Comparison of ENCODE assay signal across 18 cellular contexts in the genomic region with DNA sequence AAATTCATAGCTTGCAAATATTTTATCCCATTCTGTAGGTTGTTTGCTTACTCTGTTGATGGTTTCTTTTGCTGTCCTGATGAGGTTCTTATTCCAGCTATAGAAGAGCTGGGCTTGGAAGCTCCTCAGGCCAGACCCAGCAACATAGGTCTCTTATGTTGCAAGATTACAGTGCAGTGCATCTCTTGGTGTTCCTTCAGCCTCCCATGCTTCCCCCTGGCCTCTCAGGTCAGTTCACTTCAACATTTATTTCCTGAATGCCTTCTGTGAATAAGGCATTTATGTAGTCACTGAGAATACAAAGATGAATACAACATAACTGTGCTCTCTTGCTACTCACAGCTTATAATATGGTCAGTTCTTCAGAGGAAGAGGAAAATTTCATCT.
DNase-seq lines count a peak whose midpoint lies in the region; ATAC-seq and TF ChIP-seq lines count a peak whose summit lies in the region.
"Had no signal": no experiment of that assay in that cellular context is flagged by ENCODE, and none has a peak within 500 bp of the region (broad histone marks: within the 10 kb centered on the region; RNA-seq: fewer than 3 reads in every experiment).

No MANE protein-coding gene starts in this region.

- H3K4me1 Mint-ChIP-seq in Caco-2 (ENCODE audit: low read depth, unreplicated experiment), result no peaks in the 10 kb centered on the region
- H3K4me1 Mint-ChIP-seq: endodermal cell had no signal

- H3K9ac ChIP-seq in DND-41 (ENCODE audit: low read depth, low read length), result peak overlapping the region; percentile 18
- H3K9ac ChIP-seq in colonic mucosa (ENCODE audit: low read depth in 2 of 2, low read length in 2 of 2), result no peak overlapping the region

- H3K27me3 Mint-ChIP-seq in Caco-2 (ENCODE audit: insufficient read depth, unreplicated experiment), result no peaks in the 10 kb centered on the region

- no peaks in the 10 kb centered on the region for H3K9me3 Mint-ChIP-seq in Caco-2 (ENCODE audit: unreplicated experiment)

- intact Hi-C loops in colonic mucosa (cut with DNase I), result no loop called here
- intact Hi-C loops in PC-9 (cut with micrococcal nuclease; ENCODE audit: unreplicated experiment), result no loop called here
- intact Hi-C loops in Caco-2 (cut with micrococcal nuclease; ENCODE audit: unreplicated experiment), result no loop called here

- ATAC-seq in DND-41 (ENCODE audit: insufficient read depth, low read depth), result peak; percentile 29; the same call in 2 of the 3 replicates
- peak; percentile 22 for ATAC-seq in GM19035 (IDR thresholded peaks at IDR 0.05; ENCODE audit: unreplicated experiment)
- peak; percentile 20 for ATAC-seq in HG03045 (IDR thresholded peaks at IDR 0.05; ENCODE audit: unreplicated experiment)
- ATAC-seq: body of pancreas had no signal

- DNase-seq in DND-41, result no peak
- DNase-seq in amniotic epithelial cell (ENCODE audit: low read depth), result peak; percentile 51
- no peak for DNase-seq in colonic mucosa
- DNase-seq in T-helper 9 cell, result no peak
- DNase-seq in PC-9, result no peak
- no peak for DNase-seq in Caco-2
- DNase-seq: body of pancreas, endodermal cell, glutamatergic neuron, left cardiac atrium, NCI-H146, NCI-H526 treated with DMSO at 0.1 percent for 48 hours, SHP77 treated with DMSO at 0.1 percent for 48 hours had no signal

- H3K27ac ChIP-seq in DND-41 (ENCODE audit: low read length) (peak overlapping the region; percentile 71), colonic mucosa (no peak overlapping the region), PC-9 (no peak overlapping the region)
- H3K27ac ChIP-seq: body of pancreas, right atrium auricular region, VCaP had no signal

- H3K36me3 ChIP-seq in DND-41 (ENCODE audit: insufficient read depth, low read length) (no peaks in the 10 kb centered on the region), colonic mucosa (no peaks in the 10 kb centered on the region), PC-9 (ENCODE audit: low read depth) (no peaks in the 10 kb centered on the region), Caco-2 (ENCODE audit: control insufficient read depth, insufficient read depth, low read length) (no peaks in the 10 kb centered on the region)
- H3K36me3 ChIP-seq: right atrium auricular region had no signal

- no TSS peak for BruUV-seq in PC-9 (replicated peaks; lab: Mats Ljungman, UMichigan)
- no TSS peak for BruUV-seq in Caco-2 (replicated peaks; lab: Mats Ljungman, UMichigan)

- no peaks in the 10 kb centered on the region for H3K9me2 ChIP-seq in PC-9 (ENCODE audit: insufficient read depth)

- 0 out of 2 replicates have a peak overlapping the region, but pooled peaks have one; percentile 2 for H3K4me2 ChIP-seq in DND-41 (ENCODE audit: insufficient read depth, low read length)
- H3K4me2 ChIP-seq in PC-9, result no peak overlapping the region

- no peak overlapping the region for H3K4me3 Mint-ChIP-seq in Caco-2 (ENCODE audit: unreplicated experiment)
- H3K4me3 Mint-ChIP-seq: endodermal cell had no signal

- no peaks in the 10 kb centered on the region for H3K9me3 ChIP-seq in DND-41 (ENCODE audit: insufficient read depth, low read length, severe bottlenecking)
- no peaks in the 10 kb centered on the region for H3K9me3 ChIP-seq in colonic mucosa
- no peaks in the 10 kb centered on the region for H3K9me3 ChIP-seq in PC-9 (ENCODE audit: insufficient read depth, low read depth)
- H3K9me3 ChIP-seq in Caco-2, result no peaks in the 10 kb centered on the region
- H3K9me3 ChIP-seq: body of pancreas, right atrium auricular region had no signal

- no peak overlapping the region for H3K27ac Mint-ChIP-seq in Caco-2 (ENCODE audit: unreplicated experiment)
- H3K27ac Mint-ChIP-seq: endodermal cell, IgD-negative memory B cell had no signal

- H4K20me1 ChIP-seq in DND-41 (ENCODE audit: insufficient read depth, low read length) (no peaks in the 10 kb centered on the region), PC-9 (ENCODE audit: insufficient read depth) (no peaks in the 10 kb centered on the region)

- H2AFZ ChIP-seq in DND-41 (ENCODE audit: low read depth, low read length) (no peak overlapping the region; the same call in 1 of the 2 replicates), PC-9 (no peak overlapping the region)

- no peaks in the 10 kb centered on the region for H3K27me3 ChIP-seq in DND-41 (ENCODE audit: insufficient read depth, low read length, poor library complexity)
- H3K27me3 ChIP-seq in colonic mucosa, result no peaks in the 10 kb centered on the region
- H3K27me3 ChIP-seq in PC-9 (ENCODE audit: insufficient read depth, low read depth), result no peaks in the 10 kb centered on the region
- no peaks in the 10 kb centered on the region for H3K27me3 ChIP-seq in Caco-2 (replicated peaks; ENCODE audit: control insufficient read depth, insufficient read depth, low read length)
- H3K27me3 ChIP-seq: body of pancreas, right atrium auricular region had no signal

- POLR2A ChIA-PET in PC-9 (lab: Charles Lee; ENCODE audit: unreplicated experiment) (no interaction called here), Caco-2 (lab: Charles Lee) (no interaction called here)

- H3F3A ChIP-seq in PC-9 (ENCODE audit: insufficient read depth, low read depth), result no peaks in the 10 kb centered on the region

- H3K79me2 ChIP-seq in DND-41 (ENCODE audit: insufficient read depth, low read length), result no peaks in the 10 kb centered on the region
- no peaks in the 10 kb centered on the region for H3K79me2 ChIP-seq in PC-9 (ENCODE audit: low read depth)

- H3K4me3 ChIP-seq in DND-41 (ENCODE audit: low read depth in 1 of 2, low read length in 2 of 2) (no peak overlapping the region), colonic mucosa (no peak overlapping the region), PC-9 (no peak overlapping the region), Caco-2 (ENCODE audit: low read depth, low read length) (no peak overlapping the region)
- H3K4me3 ChIP-seq: body of pancreas, right atrium auricular region had no signal

- CTCF ChIA-PET in PC-9 (lab: Charles Lee), result interaction anchor here (0.6 kb wide), 1 partner anchor 179 kb away, joined by 4 read pairs; the partner anchor contains the start of gene SLC39A10
- CTCF ChIA-PET in Caco-2 (lab: Charles Lee), result no interaction called here

- no peaks in the 10 kb centered on the region for H3K36me3 Mint-ChIP-seq in Caco-2 (ENCODE audit: insufficient read depth, unreplicated experiment)

- TF ChIP-seq CTCF in DND-41 (IDR thresholded peaks at IDR 0.05; ENCODE audit: borderline replicate concordance, extremely low read depth, low read length, poor library complexity, severe bottlenecking) (no peak), colonic mucosa (IDR thresholded peaks at IDR 0.05) (no peak), PC-9 (conservative IDR thresholded peaks at IDR 0.05) (no peak), Caco-2 (IDR thresholded peaks at IDR 0.05; ENCODE audit: insufficient read depth in 1 of 2, low read depth in 1 of 2, low read length in 1 of 2, severe bottlenecking in 1 of 2, unreplicated experiment in 1 of 2) (no peak)

- H3K4me1 ChIP-seq in DND-41 (ENCODE audit: insufficient read depth, low read length) (peaks cover 57% of the 10 kb centered on the region), colonic mucosa (no peaks in the 10 kb centered on the region), PC-9 (replicated peaks; ENCODE audit: insufficient read depth) (no peaks in the 10 kb centered on the region), Caco-2 (no peaks in the 10 kb centered on the region)
- H3K4me1 ChIP-seq: body of pancreas, right atrium auricular region had no signal
